In genomic region chr4:101321481-101322042, GRCh38 we compare ENCODE assay signal across 26 cellular contexts. TPM values are rescaled to one million over a fixed set of nuclear protein-coding genes. Genes with fewer than 3 reads are reported as not detected.
DNase-seq lines count a peak whose midpoint lies in the region; ATAC-seq lines count a peak whose summit lies in the region.
"Had no signal": no experiment of that assay in that cellular context is flagged by ENCODE, and none has a peak within 500 bp of the region (broad histone marks: within the 10 kb centered on the region; RNA-seq: fewer than 3 reads in every experiment).

No MANE protein-coding gene starts in this region.

- peak; percentile 70 for DNase-seq in G401 (ENCODE audit: low spot score)
- DNase-seq in SK-N-MC (ENCODE audit: low read depth, low spot score) = no peak
- DNase-seq in cerebellar cortex (ENCODE audit: low spot score) = peak; percentile 66
- DNase-seq in memory B cell (ENCODE audit: low spot score in 2 of 2) = no peak
- no peak for DNase-seq in DMS 273 treated with DMSO at 0.1 percent for 48 hours (lab: John Stamatoyannopoulos, UW)
- DNase-seq in A172 (ENCODE audit: low spot score) = no peak
- DNase-seq in NCI-H128 (lab: John Stamatoyannopoulos, UW; ENCODE audit: unreplicated experiment) = no peak
- DNase-seq: activated CD8-positive, alpha-beta T cell treated with anti-CD3 and anti-CD28 coated beads, Interleukin-2, amount 10 ng/mL, durations not matched to agents 7 days and 5 days; activated naive CD4-positive, alpha-beta T cell treated with Interleukin-2 at 50 U/mL for 16 hours; activated T-cell treated with anti-CD3 and anti-CD28 coated beads, Interleukin-2, amount 50 U/mL, for 24 hours; CD4-positive, alpha-beta T cell; DMS153; gastrocnemius medialis; GDM1; naive thymus-derived CD8-positive, alpha-beta T cell; NCI-H1092 treated with DMSO at 0.1 percent for 48 hours; NCI-H2081; NCI-H510A; stimulated activated CD4-positive, alpha-beta T cell treated with anti-CD3 and anti-CD28 coated beads, Interleukin-1b, Interleukin-23, amount 100 ng/mL, for 48 hours; stimulated activated naive CD4-positive, alpha-beta T cell; thyroid gland had no signal

- H3K4me3 ChIP-seq in SK-N-MC = no peak overlapping the region
- H3K4me3 ChIP-seq: gastrocnemius medialis, thyroid gland had no signal

- H3K9me3 Mint-ChIP-seq in memory B cell = peaks cover 1% of the 10 kb centered on the region
- H3K9me3 Mint-ChIP-seq: activated T-cell treated with anti-CD3 and anti-CD28 coated beads, Interleukin-2, amount 50 U/mL, for 24 hours; CD4-positive, alpha-beta T cell; dendritic cell treated with granulocyte-macrophage colony-stimulating factor and Interleukin-4, amounts not matched to agents 40 ng/mL and 50 ng/mL, for 4 days; naive thymus-derived CD8-positive, alpha-beta T cell had no signal

- no peak overlapping the region for H3K4me3 Mint-ChIP-seq in memory B cell
- H3K4me3 Mint-ChIP-seq: activated CD8-positive, alpha-beta T cell treated with anti-CD3 and anti-CD28 coated beads, Interleukin-2, amount 10 ng/mL, durations not matched to agents 7 days and 5 days; activated T-cell treated with anti-CD3 and anti-CD28 coated beads, Interleukin-2, amount 50 U/mL, for 24 hours; CD4-positive, alpha-beta T cell; dendritic cell treated with granulocyte-macrophage colony-stimulating factor and Interleukin-4, amounts not matched to agents 40 ng/mL and 50 ng/mL, for 4 days; naive thymus-derived CD8-positive, alpha-beta T cell had no signal

- H3K27me3 Mint-ChIP-seq in memory B cell = no peaks in the 10 kb centered on the region
- H3K27me3 Mint-ChIP-seq: dendritic cell treated with granulocyte-macrophage colony-stimulating factor and Interleukin-4, amounts not matched to agents 40 ng/mL and 50 ng/mL, for 4 days; progenitor cell of endocrine pancreas had no signal

- peak overlapping the region; percentile 81 for H3K27ac ChIP-seq in SK-N-MC
- H3K27ac ChIP-seq: gastrocnemius medialis, KMS-11, thyroid gland had no signal

- H3K4me1 Mint-ChIP-seq in memory B cell = peaks cover 41% of the 10 kb centered on the region

- no peaks in the 10 kb centered on the region; the same call in 1 of the 2 replicates for H3K36me3 ChIP-seq in SK-N-MC (ENCODE audit: insufficient read depth, low read length)
- H3K36me3 ChIP-seq: gastrocnemius medialis, thyroid gland had no signal

- in situ Hi-C loops in G401 (cut with HindIII; ENCODE audit: low sequenced_read_pairs) = no loop called here

- peaks cover 8% of the 10 kb centered on the region for H3K36me3 Mint-ChIP-seq in memory B cell

- H3K9ac ChIP-seq in SK-N-MC (ENCODE audit: insufficient read length) = no peak overlapping the region
- H3K9ac ChIP-seq: KMS-11 had no signal

- peak overlapping the region; percentile 13 for H3K27ac Mint-ChIP-seq in memory B cell
- H3K27ac Mint-ChIP-seq: activated CD8-positive, alpha-beta T cell treated with anti-CD3 and anti-CD28 coated beads, Interleukin-2, amount 10 ng/mL, durations not matched to agents 7 days and 5 days; activated T-cell treated with anti-CD3 and anti-CD28 coated beads, Interleukin-2, amount 50 U/mL, for 24 hours; CD4-positive, alpha-beta T cell; dendritic cell treated with granulocyte-macrophage colony-stimulating factor and Interleukin-4, amounts not matched to agents 40 ng/mL and 50 ng/mL, for 4 days; naive thymus-derived CD8-positive, alpha-beta T cell; progenitor cell of endocrine pancreas had no signal

- ATAC-seq in memory B cell (ENCODE audit: low read depth) = no peak
- no peak for ATAC-seq in HG02885 (IDR thresholded peaks at IDR 0.05; ENCODE audit: poor library complexity, unreplicated experiment)
- ATAC-seq: activated CD4-positive, CD25-positive, alpha-beta regulatory T cell treated with anti-CD3 and anti-CD28 coated beads, Interleukin-2, amount 50 U/mL, for 24 hours; activated CD8-positive, alpha-beta T cell treated with anti-CD3 and anti-CD28 coated beads, Interleukin-2, amount 10 ng/mL, durations not matched to agents 7 days and 5 days; naive thymus-derived CD8-positive, alpha-beta T cell had no signal

- H3K9me3 ChIP-seq in SK-N-MC (ENCODE audit: low read depth, low read length) = no peaks in the 10 kb centered on the region
- H3K9me3 ChIP-seq: gastrocnemius medialis, thyroid gland had no signal

RNA-seq across cellular contexts. Expression of gene PPP3CA, which starts 25.8 kb away (rescaled TPM):
- 0.06 and 0.75 TPM in 2 replicates for total RNA-seq in G401 (2014; rRNA removed; shearing (Covaris generic))
- total RNA-seq in A172 (2014; rRNA removed; shearing (Covaris generic)) = 40.6 and 48.0 TPM in 2 replicates

Comparison
In these comparisons a context has a peak if more than half of its experiments do, and no peak if none do; other contexts are left out.
1. DNase-seq: peak in G401 (single experiment) and cerebellar cortex (single experiment); none in SK-N-MC (single experiment), memory B cell (0 of 2), DMS 273 treated with DMSO at 0.1 percent for 48 hours (single experiment), A172 (single experiment) and NCI-H128 (single experiment).
2. RNA of gene PPP3CA, which starts 25.8 kb away (total RNA-seq): 40.6 to 48.0 TPM in A172; 0.06 to 0.75 TPM in G401; every median in the first group is over 10 times any median in the second.